Comparison of ENCODE assay signal across 8 cellular contexts in the genomic region with DNA sequence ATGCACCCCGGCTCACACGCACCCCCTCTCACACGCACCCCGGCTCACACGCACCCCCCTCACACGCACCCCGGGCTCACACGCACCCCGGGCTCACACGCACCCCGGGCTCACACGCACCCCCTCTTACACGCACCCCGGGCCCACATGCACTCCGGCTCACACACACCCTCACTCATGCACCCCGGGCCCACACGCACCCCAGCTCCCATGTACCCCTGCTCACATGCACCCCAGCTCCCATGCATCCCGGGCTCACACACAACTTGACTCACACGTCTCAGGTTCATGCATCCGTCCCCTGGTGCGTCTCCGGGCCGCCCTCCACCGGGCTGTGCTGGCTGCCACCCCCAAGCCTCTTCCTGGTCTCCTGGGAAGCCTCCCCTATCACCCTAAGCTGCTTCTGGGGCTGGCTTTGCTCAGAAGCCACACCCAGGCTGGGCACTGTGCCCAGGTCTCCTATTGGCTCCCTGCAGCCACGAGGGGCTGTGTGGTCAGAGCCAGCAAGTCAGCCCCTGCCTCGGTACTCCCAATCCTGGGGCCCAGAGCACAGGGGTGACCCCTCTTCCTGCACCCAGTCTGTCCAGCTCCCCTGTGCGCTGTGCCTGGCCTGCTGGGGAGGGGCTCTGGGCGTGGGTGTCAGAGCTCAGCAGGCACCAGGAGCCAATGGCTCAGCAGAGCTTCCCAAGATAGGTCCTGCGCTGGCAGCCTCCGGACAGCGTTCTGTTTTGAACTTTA. TPM values are rescaled to one million over a fixed set of nuclear protein-coding genes. Genes with fewer than 3 reads are reported as not detected.
A peak's percentile ranks its signal among the peaks of the same experiment; 100 is the strongest.
DNase-seq lines count a peak whose midpoint lies in the region; ATAC-seq, FAIRE-seq and TF ChIP-seq lines count a peak whose summit lies in the region.

No MANE protein-coding gene starts in this region.

- ATAC-seq in GM21381 (IDR thresholded peaks at IDR 0.05; ENCODE audit: unreplicated experiment) (no peak), HG03175 (IDR thresholded peaks at IDR 0.05; ENCODE audit: unreplicated experiment) (no peak), HG02798 (IDR thresholded peaks at IDR 0.05; ENCODE audit: poor library complexity, unreplicated experiment) (no peak)

- no peaks in the 10 kb centered on the region for H3K27me3 ChIP-seq in bronchial epithelial cell (ENCODE audit: control insufficient read depth, insufficient read depth, low read length)

- no peaks in the 10 kb centered on the region for H3K36me3 ChIP-seq in bronchial epithelial cell (ENCODE audit: control insufficient read depth, insufficient read depth, low read length)

- DNase-seq in COR-L47 (lab: John Stamatoyannopoulos, UW) (peak; percentile 93), NCI-H2171 treated with DMSO at 0.1 percent for 48 hours (lab: John Stamatoyannopoulos, UW) (peak; percentile 80), bronchial epithelial cell (ENCODE audit: low read depth) (peak; percentile 67), lung microvascular endothelial cell (ENCODE audit: low read depth in 2 of 2) (peak; percentile 70 to 79), RCC 7860 (ENCODE audit: low spot score) (no peak)

- FAIRE-seq in bronchial epithelial cell (lab: Jason Lieb, UNC) (no peak), RCC 7860 (lab: Jason Lieb, UNC) (no peak)

- no peak for TF ChIP-seq CTCF in bronchial epithelial cell (IDR thresholded peaks at IDR 0.05; ENCODE audit: insufficient read depth, low read length, severe bottlenecking)

- H3K4me3 ChIP-seq in bronchial epithelial cell (ENCODE audit: low read depth, low read length) = no peak overlapping the region

RNA-seq across cellular contexts. Expression of a gene that starts 16.9 kb away (rescaled TPM):
- total RNA-seq in bronchial epithelial cell (50.8 and 71.6 TPM in 2 replicates), lung microvascular endothelial cell (79.8 and 182 TPM in 2 replicates)

RNA-seq across cellular contexts. Expression of a gene that starts 17.2 kb away (rescaled TPM):
- total RNA-seq in bronchial epithelial cell (8.7 and 51.6 TPM in 2 replicates), lung microvascular endothelial cell (246 and 284 TPM in 2 replicates)

RNA-seq across cellular contexts. Expression of a gene that starts 26.8 kb away (rescaled TPM):
- total RNA-seq in bronchial epithelial cell (321 and 324 TPM in 2 replicates), lung microvascular endothelial cell (460 and 726 TPM in 2 replicates)

RNA-seq across cellular contexts. Expression of a gene that starts 31.8 kb away (rescaled TPM):
- total RNA-seq in bronchial epithelial cell (0.51 and 0.53 TPM in 2 replicates), lung microvascular endothelial cell (11.6 and 15.9 TPM in 2 replicates)

RNA-seq across cellular contexts. Expression of a gene that starts 40.8 kb away (rescaled TPM):
- 9.0 and 15.6 TPM in 2 replicates for total RNA-seq in bronchial epithelial cell
- 33.3 and 50.6 TPM in 2 replicates for total RNA-seq in lung microvascular endothelial cell
